ENCODE assay signal across 14 cellular contexts in genomic region chr3:191355406-191355805, GRCh38. TPM values are rescaled to one million over a fixed set of nuclear protein-coding genes. Genes with fewer than 3 reads are reported as not detected.
A peak's percentile ranks its signal among the peaks of the same experiment; 100 is the strongest.
DNase-seq lines count a peak whose midpoint lies in the region; ATAC-seq and TF ChIP-seq lines count a peak whose summit lies in the region.
"Had no signal": no experiment of that assay in that cellular context is flagged by ENCODE, and none has a peak within 500 bp of the region (broad histone marks: within the 10 kb centered on the region; RNA-seq: fewer than 3 reads in every experiment).

No MANE protein-coding gene starts in this region.

- H3K4me1 Mint-ChIP-seq in T-helper 2 cell treated with Interferon-gamma antibody and Interleukin-4, amounts not matched to agents 5 μg/mL and 100 μg/mL, for 36 hours (ENCODE audit: low read depth), result peaks cover 8% of the 10 kb centered on the region

- H3K4me1 ChIP-seq in foreskin keratinocyte, result peaks cover 50% of the 10 kb centered on the region
- H3K4me1 ChIP-seq in right cardiac atrium (ENCODE audit: control insufficient read depth, insufficient read depth, low read length), result peaks cover 14% of the 10 kb centered on the region

- H3K4me3 Mint-ChIP-seq in T-helper 2 cell treated with Interferon-gamma antibody and Interleukin-4, amounts not matched to agents 5 μg/mL and 100 μg/mL, for 36 hours, result no peak overlapping the region
- H3K4me3 Mint-ChIP-seq: activated T-helper 1 cell treated with anti-CD3 and anti-CD28 coated beads, Interleukin-12 subunit alpha, Interleukin-12 subunit beta, Interleukin-2, Interleukin-4 antibody, amounts not matched to agents 30 ng/mL and 10 ng/mL and 1 ng/mL, durations not matched to agents 14 hours and 24 hours and 36 hours had no signal

- intact Hi-C loops in right cardiac atrium (cut with DNase I), result no loop called here

- H3K9me3 ChIP-seq in right cardiac atrium (ENCODE audit: control insufficient read depth, low read length), result no peaks in the 10 kb centered on the region
- H3K9me3 ChIP-seq: transverse colon had no signal

- H3K9me3 Mint-ChIP-seq in T-helper 2 cell treated with Interferon-gamma antibody and Interleukin-4, amounts not matched to agents 5 μg/mL and 100 μg/mL, for 36 hours, result no peaks in the 10 kb centered on the region
- H3K9me3 Mint-ChIP-seq: activated T-helper 1 cell treated with anti-CD3 and anti-CD28 coated beads, Interleukin-12 subunit alpha, Interleukin-12 subunit beta, Interleukin-2, Interleukin-4 antibody, amounts not matched to agents 30 ng/mL and 10 ng/mL and 1 ng/mL, durations not matched to agents 14 hours and 24 hours and 36 hours had no signal

- no peaks in the 10 kb centered on the region for H3K27me3 ChIP-seq in foreskin keratinocyte
- H3K27me3 ChIP-seq in right cardiac atrium (ENCODE audit: control insufficient read depth, insufficient read depth), result no peaks in the 10 kb centered on the region
- H3K27me3 ChIP-seq: transverse colon had no signal

- H3K27ac ChIP-seq in foreskin keratinocyte (peak overlapping the region; percentile 72), right cardiac atrium (ENCODE audit: low read length) (no peak overlapping the region)
- H3K27ac ChIP-seq: HL-60 had no signal

- TF ChIP-seq CTCF in foreskin keratinocyte (conservative IDR thresholded peaks at IDR 0.05) (no peak), foreskin fibroblast (IDR thresholded peaks at IDR 0.05; ENCODE audit: low read depth, low read length) (no peak)

- 97% methylated on average over 4 of the region's 4 CpGs for WGBS in right cardiac atrium

- DNase-seq in foreskin keratinocyte (no peak), foreskin fibroblast (no peak), SKM-1 (lab: John Stamatoyannopoulos, UW; ENCODE audit: unreplicated experiment) (no peak), right cardiac atrium (no peak)
- no peak for DNase-seq in T-helper 2 cell treated with Interferon-gamma antibody and Interleukin-4, amounts not matched to agents 5 μg/mL and 100 μg/mL, for 36 hours (ENCODE audit: low spot score)
- DNase-seq: cortex of kidney, NCI-H2171, transverse colon had no signal

- H3K27ac Mint-ChIP-seq in T-helper 2 cell treated with Interferon-gamma antibody and Interleukin-4, amounts not matched to agents 5 μg/mL and 100 μg/mL, for 36 hours, result no peak overlapping the region
- H3K27ac Mint-ChIP-seq: activated T-helper 1 cell treated with anti-CD3 and anti-CD28 coated beads, Interleukin-12 subunit alpha, Interleukin-12 subunit beta, Interleukin-2, Interleukin-4 antibody, amounts not matched to agents 30 ng/mL and 10 ng/mL and 1 ng/mL, durations not matched to agents 14 hours and 24 hours and 36 hours had no signal

- H3K27me3 Mint-ChIP-seq in T-helper 2 cell treated with Interferon-gamma antibody and Interleukin-4, amounts not matched to agents 5 μg/mL and 100 μg/mL, for 36 hours (ENCODE audit: low read depth), result no peaks in the 10 kb centered on the region

- H3K36me3 Mint-ChIP-seq in T-helper 2 cell treated with Interferon-gamma antibody and Interleukin-4, amounts not matched to agents 5 μg/mL and 100 μg/mL, for 36 hours (ENCODE audit: low read depth), result peaks cover 11% of the 10 kb centered on the region

- peak; percentile 58 for ATAC-seq in GM18520 (IDR thresholded peaks at IDR 0.05; ENCODE audit: unreplicated experiment)
- peak; percentile 81 for ATAC-seq in GM21447 (IDR thresholded peaks at IDR 0.05; ENCODE audit: unreplicated experiment)
- peak; percentile 72 for ATAC-seq in HG03095 (IDR thresholded peaks at IDR 0.05; ENCODE audit: unreplicated experiment)
- no peak for ATAC-seq in foreskin keratinocyte
- ATAC-seq in right cardiac atrium, result no peak

- H3K4me3 ChIP-seq in foreskin fibroblast (ENCODE audit: low read depth in 1 of 2, low read length in 2 of 2), result no peak overlapping the region
- H3K4me3 ChIP-seq in right cardiac atrium (ENCODE audit: low read length), result no peak overlapping the region
- H3K4me3 ChIP-seq: transverse colon had no signal

RNA-seq across cellular contexts. Expression of gene UTS2B, which starts 25.1 kb away (rescaled TPM):
- total RNA-seq in foreskin keratinocyte (0.11 TPM in 1 of 2 replicates, not detected in the other), right cardiac atrium (1 to 10 TPM in 1 of 4 donors, under 1 TPM in 3; 0.39 to 1.2 (median 0.43) TPM)
- polyA plus RNA-seq in foreskin keratinocyte (0.03 and 0.07 TPM in 2 replicates), right cardiac atrium (0.16 TPM)
- total RNA-seq: activated T-helper 1 cell treated with anti-CD3 and anti-CD28 coated beads, Interleukin-12 subunit alpha, Interleukin-12 subunit beta, Interleukin-2, Interleukin-4 antibody, amounts not matched to agents 30 ng/mL and 10 ng/mL and 1 ng/mL, durations not matched to agents 14 hours and 24 hours and 36 hours; T-helper 1 cell treated with Interleukin-12 subunit alpha and Interleukin-12 subunit beta and Interleukin-4 antibody, amounts not matched to agents 30 ng/mL and 1 ng/mL, for 36 hours had no signal

RNA-seq across cellular contexts. Expression of gene CCDC50, which starts 26.2 kb away (rescaled TPM):
- 49.0 and 56.2 TPM in 2 replicates for total RNA-seq in foreskin keratinocyte
- 35.0 and 35.1 TPM in 2 replicates for polyA plus RNA-seq in foreskin keratinocyte
- total RNA-seq in right cardiac atrium, result 10 to 100 TPM; 47.6 to 67.5 (median 51.3) TPM
- 22.5 TPM for polyA plus RNA-seq in right cardiac atrium

Comparison
In these comparisons a context has a peak if more than half of its experiments do, and no peak if none do; other contexts are left out.
1. ATAC-seq: peak in GM18520 (single experiment), GM21447 (single experiment) and HG03095 (single experiment); none in foreskin keratinocyte (single experiment) and right cardiac atrium (0 of 2).